ENCODE assay signal across 9 cellular contexts in genomic region chr16:85396879-85397871, GRCh38.
DNase-seq lines count a peak whose midpoint lies in the region; ATAC-seq and TF ChIP-seq lines count a peak whose summit lies in the region.
"Had no signal": no experiment of that assay in that cellular context is flagged by ENCODE, and none has a peak within 500 bp of the region (broad histone marks: within the 10 kb centered on the region; RNA-seq: fewer than 3 reads in every experiment).

No MANE protein-coding gene starts in this region.

- H3K4me1 ChIP-seq in colonic mucosa (no peaks in the 10 kb centered on the region), prostate gland (replicated peaks) (peaks cover 8% of the 10 kb centered on the region)

- TF ChIP-seq CTCF in GM12873 (IDR thresholded peaks at IDR 0.05; ENCODE audit: insufficient read depth, low read depth, low read length, missing control alignments) (peak; percentile 38), colonic mucosa (IDR thresholded peaks at IDR 0.05) (no peak), prostate gland (IDR thresholded peaks at IDR 0.05) (peak in 2 of 4 experiments; percentile 32 to 46)

- ATAC-seq in HG02938 (IDR thresholded peaks at IDR 0.05; ENCODE audit: unreplicated experiment) (no peak), HG03565 (IDR thresholded peaks at IDR 0.05; ENCODE audit: unreplicated experiment) (no peak), GM18498 (IDR thresholded peaks at IDR 0.05; ENCODE audit: unreplicated experiment) (no peak)

- intact Hi-C loops in colonic mucosa (cut with DNase I) (no loop called here), prostate gland (cut with DNase I) (loop anchor here (10.0 kb wide), 1 partner anchor 218 kb away; the partner anchor contains the start of gene GSE1)

- WGBS in prostate gland, result 57% methylated on average over 25 of the region's 25 CpGs

- no peak overlapping the region for H3K9ac ChIP-seq in colonic mucosa (ENCODE audit: low read depth in 2 of 2, low read length in 2 of 2)

- H3K27me3 ChIP-seq in colonic mucosa (no peaks in the 10 kb centered on the region), prostate gland (replicated peaks; ENCODE audit: insufficient read depth) (no peaks in the 10 kb centered on the region)

- no peak for TF ChIP-seq POLR2A in prostate gland (IDR thresholded peaks at IDR 0.05)

- H3K4me3 ChIP-seq in colonic mucosa (no peak overlapping the region), prostate gland (no peak overlapping the region)

- H3K9me3 ChIP-seq in colonic mucosa (no peaks in the 10 kb centered on the region), prostate gland (no peaks in the 10 kb centered on the region)

- DNase-seq in HK-2 (ENCODE audit: unreplicated experiment) (peak; percentile 55), colonic mucosa (peak; percentile 19), prostate gland (ENCODE audit: low spot score) (no peak), activated gamma-delta T cell (lab: John Stamatoyannopoulos, UW) (no peak)

- H3K27ac ChIP-seq in colonic mucosa (no peak overlapping the region), prostate gland (peak overlapping the region; percentile 67 to 70)
- H3K27ac ChIP-seq: HL-60 had no signal

- H3K36me3 ChIP-seq in colonic mucosa, result no peaks in the 10 kb centered on the region
- no peaks in the 10 kb centered on the region for H3K36me3 ChIP-seq in prostate gland

Comparison
In these comparisons a context has a peak if more than half of its experiments do, and no peak if none do; other contexts are left out.
1. DNase-seq: peak in HK-2 (single experiment) and colonic mucosa (single experiment); none in prostate gland (single experiment) and activated gamma-delta T cell (single experiment).